8 cellular contexts compared by ENCODE assay signal in the genomic region with DNA sequence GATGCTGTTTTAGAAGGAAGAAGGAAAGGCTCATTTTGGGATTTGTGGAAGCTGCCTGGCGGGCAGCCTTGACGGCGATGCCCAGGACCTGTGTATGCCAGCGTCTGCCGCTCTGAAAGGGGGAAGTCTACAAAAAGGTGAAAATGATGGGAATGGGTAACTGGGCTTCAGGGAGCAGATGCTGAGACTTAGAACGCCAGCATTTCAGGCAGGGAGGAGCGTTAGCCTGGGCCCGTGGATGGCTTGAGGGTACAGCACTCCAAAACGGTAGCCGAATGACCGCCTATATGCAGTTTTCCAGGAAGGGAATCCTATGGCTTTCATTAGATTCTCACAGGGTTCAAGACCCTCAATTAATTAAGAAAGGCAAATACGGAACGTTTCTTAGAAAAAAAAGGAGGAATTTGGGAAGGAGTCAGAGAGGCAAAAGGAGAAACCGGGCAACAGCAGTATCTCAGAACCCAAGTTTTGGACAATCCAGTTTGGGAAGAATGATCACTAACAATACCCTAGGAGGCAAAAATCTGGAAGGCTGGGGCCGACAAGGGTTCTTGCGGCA. TPM values are rescaled to one million over a fixed set of nuclear protein-coding genes. Genes with fewer than 3 reads are reported as not detected.
DNase-seq lines count a peak whose midpoint lies in the region; ATAC-seq, FAIRE-seq and TF ChIP-seq lines count a peak whose summit lies in the region.

No MANE protein-coding gene starts in this region.

- no peak for FAIRE-seq in pancreas (lab: Jason Lieb, UNC)

- ATAC-seq in Right ventricle myocardium inferior (peak; percentile 11), activated B cell treated with CpG ODN at 0.5 μM for 24 hours (ENCODE audit: low read depth) (no peak), pancreas (peak in 3 of 4 donors; percentile 20 to 38 (median 34)), HG02970 (IDR thresholded peaks at IDR 0.05; ENCODE audit: low FRiP score, unreplicated experiment) (no peak), GM21423 (IDR thresholded peaks at IDR 0.05; ENCODE audit: unreplicated experiment) (no peak)

- 5% methylated on average over 16 of the region's 16 CpGs for WGBS in pancreas, 2 donors

- H3K27ac ChIP-seq in pancreas: peak overlapping the region; percentile 87 to 96 (median 92)

- H3K4me1 Mint-ChIP-seq in activated B cell treated with CpG ODN at 0.5 μM for 24 hours: peaks cover 23% of the 10 kb centered on the region

- H3K27me3 ChIP-seq in pancreas: no peaks in the 10 kb centered on the region

- CTCF ChIA-PET in activated B cell treated with CpG ODN at 0.5 μM for 24 hours (lab: Charles Lee): interaction anchor here (1.3 kb wide), 1 partner anchor 10 kb away, joined by 7 read pairs; no protein-coding TSS in a partner anchor

- no peaks in the 10 kb centered on the region for H3K9me3 Mint-ChIP-seq in activated B cell treated with CpG ODN at 0.5 μM for 24 hours

- TF ChIP-seq CTCF in activated B cell treated with CpG ODN at 0.5 μM for 24 hours (IDR thresholded peaks at IDR 0.05) (no peak), pancreas (IDR thresholded peaks at IDR 0.05) (no peak)

- peak overlapping the region; percentile 64 to 89 (median 73) for H3K4me3 ChIP-seq in pancreas

- H3K27ac Mint-ChIP-seq in activated B cell treated with CpG ODN at 0.5 μM for 24 hours: peak overlapping the region; percentile 91

- peak overlapping the region; percentile 95 for H3K4me3 Mint-ChIP-seq in activated B cell treated with CpG ODN at 0.5 μM for 24 hours

- H3K4me1 ChIP-seq in pancreas: peaks cover 10 to 14% (median 10%) of the 10 kb centered on the region in 3 donors

- intact Hi-C loops in Right ventricle myocardium inferior (cut with DNase I): no loop called here
- intact Hi-C loops in cardiac septum (cut with DNase I): loop anchor here (5.0 to 10.0 kb wide), 2 partner anchors 35 to 918 kb away; a partner anchor contains a TSS
- intact Hi-C loops in activated B cell treated with CpG ODN at 0.5 μM for 24 hours (cut with micrococcal nuclease): loop anchor here (1.0 to 5.0 kb wide), 5 partner anchors 10 to 1420 kb away; a partner anchor contains a TSS
- intact Hi-C loops in head of caudate nucleus (cut with DNase I): loop anchor here (5.0 to 10.0 kb wide), 2 partner anchors 458 to 565 kb away; a partner anchor contains a TSS
- intact Hi-C loops in pancreas (cut with DNase I): loop anchor here in 1 of 3 donors (10.0 kb wide), 1 partner anchor 458 kb away; no protein-coding TSS in a partner anchor

- H3K27me3 Mint-ChIP-seq in activated B cell treated with CpG ODN at 0.5 μM for 24 hours: no peaks in the 10 kb centered on the region

- peaks cover 30% of the 10 kb centered on the region for H3K36me3 Mint-ChIP-seq in activated B cell treated with CpG ODN at 0.5 μM for 24 hours (ENCODE audit: low read depth)

- POLR2A ChIA-PET in activated B cell treated with CpG ODN at 0.5 μM for 24 hours (lab: Charles Lee): interaction anchor here (1.5 kb wide), 2 partner anchors 566 to 908 kb away, joined by 3 to 8 read pairs; a partner anchor contains a TSS

- H3K9me3 ChIP-seq in pancreas: no peaks in the 10 kb centered on the region

- no peak for DNase-seq in Right ventricle myocardium inferior (ENCODE audit: missing footprints)
- no peak for DNase-seq in cardiac septum (ENCODE audit: low spot score)
- DNase-seq in activated B cell treated with CpG ODN at 0.5 μM for 24 hours: no peak
- peak in 30 of 42 donors; percentile 6 to 66 (median 28) for DNase-seq in head of caudate nucleus
- DNase-seq in pancreas: peak in 2 of 6 donors; percentile 13 to 55
- no peak for DNase-seq in GOT3 (lab: John Stamatoyannopoulos, UW)

- H3K36me3 ChIP-seq in pancreas: no peaks in the 10 kb centered on the region

RNA-seq across cellular contexts. Expression of a gene that starts 0.7 kb away (rescaled TPM):
- total RNA-seq in Right ventricle myocardium inferior: 6.1 TPM
- 7.9 TPM for total RNA-seq in cardiac septum
- total RNA-seq in activated B cell treated with CpG ODN at 0.5 μM for 24 hours: 6.0 and 6.5 TPM in 2 replicates
- 10 to 100 TPM in 3 of 6 donors, 1 to 10 TPM in 3; 7.8 to 15.1 (median 10.1) TPM for total RNA-seq in pancreas
- 10 to 100 TPM in 1 of 2 donors, 1 to 10 TPM in 1; 4.4 to 13.1 TPM for polyA plus RNA-seq in pancreas

RNA-seq across cellular contexts. Expression of a gene that starts 22.7 kb away (rescaled TPM):
- not detected for total RNA-seq in Right ventricle myocardium inferior
- total RNA-seq in cardiac septum: 0.16 TPM
- not detected in 2 replicates for total RNA-seq in activated B cell treated with CpG ODN at 0.5 μM for 24 hours
- under 1 TPM in 2 of 6 donors, not detected in 4; 0.18 to 0.20 TPM for total RNA-seq in pancreas
- under 1 TPM; 0.08 to 0.26 TPM for polyA plus RNA-seq in pancreas

RNA-seq across cellular contexts. Expression of a gene that starts 35.8 kb away (rescaled TPM):
- total RNA-seq in Right ventricle myocardium inferior: 0.60 TPM
- 2.8 TPM for total RNA-seq in cardiac septum
- total RNA-seq in activated B cell treated with CpG ODN at 0.5 μM for 24 hours: 4.9 and 7.7 TPM in 2 replicates
- total RNA-seq in pancreas: 1 to 10 TPM; 2.0 to 6.8 (median 3.0) TPM
- 10 to 100 TPM in 1 of 2 donors, 1 to 10 TPM in 1; 8.5 to 11.7 TPM for polyA plus RNA-seq in pancreas

Comparison
In these comparisons a context has a peak if more than half of its experiments do, and no peak if none do; other contexts are left out.
1. ATAC-seq: peak in Right ventricle myocardium inferior (single experiment) and pancreas (3 of 4); none in activated B cell treated with CpG ODN at 0.5 μM for 24 hours (single experiment), HG02970 (single experiment) and GM21423 (single experiment).
2. DNase-seq: peak in head of caudate nucleus (30 of 42); none in Right ventricle myocardium inferior (single experiment), cardiac septum (single experiment), activated B cell treated with CpG ODN at 0.5 μM for 24 hours (single experiment) and GOT3 (single experiment).